ENCODE assay signal across 18 cellular contexts in genomic region chr9:547309-547708, GRCh38. TPM values are rescaled to one million over a fixed set of nuclear protein-coding genes. Genes with fewer than 3 reads are reported as not detected.
A peak's percentile ranks its signal among the peaks of the same experiment; 100 is the strongest.
DNase-seq lines count a peak whose midpoint lies in the region; ATAC-seq, FAIRE-seq and TF ChIP-seq lines count a peak whose summit lies in the region.
"Had no signal": no experiment of that assay in that cellular context is flagged by ENCODE, and none has a peak within 500 bp of the region (broad histone marks: within the 10 kb centered on the region; RNA-seq: fewer than 3 reads in every experiment).

No MANE protein-coding gene starts in this region.

- H3K4me1 ChIP-seq in H9 (ENCODE audit: insufficient read depth, low read length) (peaks cover 2% of the 10 kb centered on the region; the same call in 1 of the 2 replicates), SJCRH30 (peaks cover 19% of the 10 kb centered on the region), hepatocyte (ENCODE audit: insufficient read depth) (peaks cover 19% of the 10 kb centered on the region), spleen (peaks cover 0 to 21% (median 0%) of the 10 kb centered on the region in 6 donors)

- H2AFZ ChIP-seq in H9 (ENCODE audit: low read length), result no peak overlapping the region
- no peak overlapping the region for H2AFZ ChIP-seq in hepatocyte

- H3K4me1 Mint-ChIP-seq in H9 (peaks cover 10 to 18% of the 10 kb centered on the region in 2 experiments), immature natural killer cell (no peaks in the 10 kb centered on the region)

- H2BK20ac ChIP-seq in H9 (ENCODE audit: low read depth, low read length, poor library complexity, severe bottlenecking), result no peak overlapping the region

- TF ChIP-seq CTCF in H9 (conservative IDR thresholded peaks at IDR 0.05), result no peak
- TF ChIP-seq CTCF in hepatocyte (IDR thresholded peaks at IDR 0.05; ENCODE audit: poor library complexity), result no peak
- TF ChIP-seq CTCF in spleen (IDR thresholded peaks at IDR 0.05 in 8 of 11, conservative IDR thresholded peaks at IDR 0.05 in 3 of 11), result peak in 1 of 11 experiments; percentile 5

- H3K14ac ChIP-seq in H9 (ENCODE audit: insufficient read depth, low read length), result no peak overlapping the region

- H2AK5ac ChIP-seq in H9 (ENCODE audit: insufficient read length, low read length), result no peak overlapping the region

- H3K9me3 ChIP-seq in H9 (ENCODE audit: control insufficient read depth, low read depth, low read length), result no peaks in the 10 kb centered on the region
- H3K9me3 ChIP-seq in SJCRH30 (replicated peaks), result no peaks in the 10 kb centered on the region
- no peaks in the 10 kb centered on the region for H3K9me3 ChIP-seq in hepatocyte (ENCODE audit: low read depth)
- no peaks in the 10 kb centered on the region for H3K9me3 ChIP-seq in spleen
- H3K9me3 ChIP-seq: mucosa of descending colon had no signal

- no peak overlapping the region for H3K4ac ChIP-seq in H9 (ENCODE audit: low read depth, low read length)

- H3K4me3 Mint-ChIP-seq in H9 (no peak overlapping the region), immature natural killer cell (no peak overlapping the region)
- H3K4me3 Mint-ChIP-seq: CD4-positive, alpha-beta memory T cell had no signal

- H3K27me3 ChIP-seq in H9 (ENCODE audit: insufficient read depth, low read length) (no peaks in the 10 kb centered on the region), SJCRH30 (no peaks in the 10 kb centered on the region), hepatocyte (no peaks in the 10 kb centered on the region), spleen (replicated peaks in 1 of 7) (no peaks in the 10 kb centered on the region)

- H4K91ac ChIP-seq in H9 (ENCODE audit: insufficient read length, low read depth, low read length), result no peak overlapping the region

- H3K23me2 ChIP-seq in H9 (ENCODE audit: insufficient read length, low read depth, low read length, poor library complexity, severe bottlenecking), result no peaks in the 10 kb centered on the region

- H3K27ac ChIP-seq in H9 (ENCODE audit: insufficient read length, low read depth, low read length) (no peak overlapping the region), SJCRH30 (peak overlapping the region; percentile 58), hepatocyte (peak overlapping the region; percentile 26), spleen (peak overlapping the region in 5 of 8 donors; percentile 27 to 43 (median 40))

- no peaks in the 10 kb centered on the region for H3K9me3 Mint-ChIP-seq in H9
- H3K9me3 Mint-ChIP-seq in immature natural killer cell, result no peaks in the 10 kb centered on the region
- H3K9me3 Mint-ChIP-seq: CD4-positive, alpha-beta memory T cell had no signal

- H3K27me3 Mint-ChIP-seq in H9 (ENCODE audit: low read depth), result no peaks in the 10 kb centered on the region; the same call in 1 of the 2 replicates
- peaks cover 2 to 22% (median 4%) of the 10 kb centered on the region in 3 donors for H3K27me3 Mint-ChIP-seq in immature natural killer cell (ENCODE audit: low read depth in 3 of 3)

- H4K5ac ChIP-seq in H9 (ENCODE audit: insufficient read length, low read depth, low read length), result no peak overlapping the region

- no CpG with 5 or more reads among the region's 5 CpGs for WGBS in H9 (ENCODE audit: extremely low coverage, insufficient read length, low lambda C conversion rate)
- 78% methylated on average over 5 of the region's 5 CpGs for WGBS in hepatocyte (ENCODE audit: low lambda C conversion rate, missing lambda C conversion rate)
- WGBS in spleen, 5 donors, result 49 to 65% (median 59%) methylated on average over 5 of the region's 5 CpGs

- no peaks in the 10 kb centered on the region for H3K9me2 ChIP-seq in hepatocyte (replicated peaks; ENCODE audit: insufficient read depth)

- H2BK5ac ChIP-seq in H9 (ENCODE audit: insufficient read length, low read length), result no peak overlapping the region

- H3K4me3 ChIP-seq in SJCRH30 (peak overlapping the region; percentile 47), hepatocyte (no peak overlapping the region), spleen (peak overlapping the region in 1 of 8 donors; percentile 2)
- H3K4me3 ChIP-seq: mucosa of descending colon had no signal

- H3K27ac Mint-ChIP-seq in H9 (no peak overlapping the region; a peak in 1 of 7 replicates), immature natural killer cell (no peak overlapping the region)

- no peak overlapping the region for H3K56ac ChIP-seq in H9 (ENCODE audit: insufficient read length, low read depth, low read length)

- intact Hi-C loops in spleen (cut with DNase I; ENCODE audit: low total_unique reads), result no loop called here

- peak overlapping the region; percentile 17 for H3K4me2 ChIP-seq in H9 (ENCODE audit: insufficient read depth, insufficient read length, low read length)
- peak overlapping the region; percentile 74 for H3K4me2 ChIP-seq in hepatocyte

- H3T11ph ChIP-seq in H9 (ENCODE audit: low read length), result no peak overlapping the region

- H3K18ac ChIP-seq in H9 (ENCODE audit: insufficient read length, low read depth, low read length), result no peak overlapping the region

- no peak overlapping the region for H3K23ac ChIP-seq in H9 (ENCODE audit: insufficient read length, low read depth, low read length)

- H2BK12ac ChIP-seq in H9 (ENCODE audit: insufficient read length, low read depth, low read length), result no peak overlapping the region

- H4K20me1 ChIP-seq in H9 (ENCODE audit: control insufficient read depth, insufficient read depth, insufficient read length) (no peaks in the 10 kb centered on the region), hepatocyte (ENCODE audit: insufficient read depth, poor library complexity, severe bottlenecking) (no peaks in the 10 kb centered on the region)

- H3K79me2 ChIP-seq in H9 (ENCODE audit: insufficient read depth, low read length) (no peaks in the 10 kb centered on the region), hepatocyte (no peaks in the 10 kb centered on the region)

- TF ChIP-seq POLR2A in spleen (IDR thresholded peaks at IDR 0.05) (no peak), H54 (IDR thresholded peaks at IDR 0.05; ENCODE audit: low read depth, low read length) (no peak)

- H3K36me3 ChIP-seq in SJCRH30 (no peaks in the 10 kb centered on the region), hepatocyte (replicated peaks; ENCODE audit: insufficient read depth, low read depth) (no peaks in the 10 kb centered on the region), spleen (no peaks in the 10 kb centered on the region)

- no peak for FAIRE-seq in H54 (lab: Jason Lieb, UNC)
- FAIRE-seq: GM18507, TTC549 had no signal

- ATAC-seq in GM21515 (IDR thresholded peaks at IDR 0.05; ENCODE audit: unreplicated experiment), result no peak

- no peak overlapping the region for H3K9ac ChIP-seq in H9 (ENCODE audit: extremely low read depth, insufficient read length, low read length)

- H2BK15ac ChIP-seq in H9 (ENCODE audit: low read depth, low read length), result no peak overlapping the region

- no peak overlapping the region for H4K8ac ChIP-seq in H9 (replicated peaks; ENCODE audit: insufficient read length, low read depth, low read length)

- no peak overlapping the region for H2BK120ac ChIP-seq in H9 (ENCODE audit: low read depth, low read length, poor library complexity, severe bottlenecking)

- H3K36me3 Mint-ChIP-seq in H9 (ENCODE audit: insufficient read depth in 1 of 3, low read depth in 3 of 3) (peaks cover 0 to 3% (median 0%) of the 10 kb centered on the region in 3 experiments; a peak in 3 of 7 replicates), immature natural killer cell (peaks cover 0 to 4% (median 0%) of the 10 kb centered on the region in 3 donors)

- no peak for DNase-seq in H9
- DNase-seq in SJCRH30, result no peak
- no peak for DNase-seq in hepatocyte (ENCODE audit: low spot score)
- no peak for DNase-seq in spleen
- DNase-seq in H54 (ENCODE audit: insufficient read length, low spot score), result no peak
- DNase-seq in immature natural killer cell, result no peak
- DNase-seq: activated naive CD4-positive, alpha-beta T cell treated with Interleukin-2 at 50 U/mL for 16 hours; cerebellar nuclear complex; GF-D8; Kasumi-1; NCI-H187 treated with DMSO at 0.1 percent for 48 hours; NCI-H69; stimulated activated CD4-positive, alpha-beta T cell treated with anti-CD3 and anti-CD28 coated beads, Interleukin-4, amount 100 ng/mL, for 1 hour had no signal

- H3K79me1 ChIP-seq in H9 (ENCODE audit: insufficient read depth, low read depth, low read length, poor library complexity, severe bottlenecking), result no peaks in the 10 kb centered on the region

RNA-seq across cellular contexts. Expression of gene KANK1, which starts 42.8 kb away (rescaled TPM):
- total RNA-seq in H9 (2021) (14.3 and 14.9 TPM in 2 replicates), hepatocyte (33.6 and 40.8 TPM in 2 replicates), spleen (10 to 100 TPM in 4 of 7 donors, 1 to 10 TPM in 3; 8.3 to 15.7 (median 13.0) TPM)
- 12.0 and 13.1 TPM in 2 replicates for total RNA-seq in SJCRH30 (2014; rRNA removed; shearing (Covaris generic))
- polyA plus RNA-seq in hepatocyte (21.7 and 23.0 TPM in 2 replicates), spleen (1 to 10 TPM; 4.6 to 5.4 (median 4.9) TPM), immature natural killer cell (under 1 TPM in 2 of 3 donors, not detected in 1; 0.04 to 0.59 TPM)
